ENCODE assay signal across 18 cellular contexts in genomic region chr12:132376464-132376830, GRCh38. TPM values are rescaled to one million over a fixed set of nuclear protein-coding genes. Genes with fewer than 3 reads are reported as not detected.
DNase-seq lines count a peak whose midpoint lies in the region; ATAC-seq and TF ChIP-seq lines count a peak whose summit lies in the region.
"Had no signal": no experiment of that assay in that cellular context is flagged by ENCODE, and none has a peak within 500 bp of the region (broad histone marks: within the 10 kb centered on the region; RNA-seq: fewer than 3 reads in every experiment).

No MANE protein-coding gene starts in this region.

- H3K9me3 ChIP-seq in BLaER1 treated with 17β-estradiol and CSF1 and Interleukin-3, amounts not matched to agents 10 nM and 100 nM (replicated peaks in 1 of 11) = peaks cover 3 to 12% (median 9%) of the 10 kb centered on the region in 11 experiments; a peak in 21 of 22 replicates
- H3K9me3 ChIP-seq in Panc1 (ENCODE audit: control insufficient read depth, insufficient read depth, low read depth, low read length) (no peaks in the 10 kb centered on the region), sigmoid colon (no peaks in the 10 kb centered on the region)

- ATAC-seq in Panc1 (peak; percentile 47; the same call in 1 of the 2 replicates), HG03520 (IDR thresholded peaks at IDR 0.05; ENCODE audit: unreplicated experiment) (no peak), GM18498 (IDR thresholded peaks at IDR 0.05; ENCODE audit: unreplicated experiment) (no peak), esophagus mucosa (no peak)

- peaks cover 11% of the 10 kb centered on the region for H3K9me3 Mint-ChIP-seq in glutamatergic neuron (ENCODE audit: unreplicated experiment)
- H3K9me3 Mint-ChIP-seq: HFFc6 had no signal

- H3K27me3 ChIP-seq in BLaER1 treated with 17β-estradiol and CSF1 and Interleukin-3, amounts not matched to agents 10 nM and 100 nM = peaks cover 24 to 65% (median 51%) of the 10 kb centered on the region in 11 experiments
- H3K27me3 ChIP-seq in Panc1 (ENCODE audit: control insufficient read depth, insufficient read depth, low read length) = peaks cover 19% of the 10 kb centered on the region
- H3K27me3 ChIP-seq in sigmoid colon = peaks cover 27 to 84% (median 68%) of the 10 kb centered on the region in 3 donors

- CTCF ChIA-PET in Panc1 (lab: Charles Lee) = no interaction called here

- no peak overlapping the region for H3K4me3 ChIP-seq in BLaER1 treated with 17β-estradiol and CSF1 and Interleukin-3, amounts not matched to agents 10 nM and 100 nM
- H3K4me3 ChIP-seq in Panc1 (ENCODE audit: low read depth in 2 of 2, low read length in 2 of 2) (no peak overlapping the region), sigmoid colon (no peak overlapping the region)
- H3K4me3 ChIP-seq: A549, GM23338 had no signal

- peaks cover under 1% of the 10 kb centered on the region for H3K36me3 Mint-ChIP-seq in glutamatergic neuron (ENCODE audit: unreplicated experiment)

- in situ Hi-C loops in Panc1 (cut with HindIII; ENCODE audit: low pct_unique_long_range_greater_than_20kb, low sequenced_read_pairs) = no loop called here

- TF ChIP-seq CTCF in Panc1 (IDR thresholded peaks at IDR 0.05) (no peak), glutamatergic neuron (IDR thresholded peaks at IDR 0.05; ENCODE audit: partially characterized antibody, unreplicated experiment) (no peak), sigmoid colon (IDR thresholded peaks at IDR 0.05) (no peak)

- no peak for TF ChIP-seq EP300 in sigmoid colon (IDR thresholded peaks at IDR 0.05)

- POLR2A ChIA-PET in Panc1 (lab: Charles Lee) = no interaction called here

- peaks cover 15% of the 10 kb centered on the region for H3K27me3 Mint-ChIP-seq in glutamatergic neuron (ENCODE audit: unreplicated experiment)

- intact Hi-C loops in Panc1 (cut with micrococcal nuclease; ENCODE audit: unreplicated experiment) = no loop called here
- intact Hi-C loops in sigmoid colon (cut with DNase I) = loop anchor here (10.0 kb wide), 1 partner anchor 102 kb away; no protein-coding TSS in a partner anchor

- peaks cover 7% of the 10 kb centered on the region for H3K4me1 Mint-ChIP-seq in glutamatergic neuron (ENCODE audit: low read depth, unreplicated experiment)
- H3K4me1 Mint-ChIP-seq: CD4-positive, CD25-positive, alpha-beta regulatory T cell had no signal

- BruUV-seq in Panc1 (replicated peaks; lab: Mats Ljungman, UMichigan) = no TSS peak

- WGBS in sigmoid colon, 2 donors = 65 to 67% methylated on average over 10 of the region's 10 CpGs

- H3K9ac ChIP-seq in BLaER1 treated with 17β-estradiol and CSF1 and Interleukin-3, amounts not matched to agents 10 nM and 100 nM = peak overlapping the region in 2 of 11 experiments; percentile 3 to 33; a peak in 2 of 22 replicates

- no peaks in the 10 kb centered on the region for H3K36me3 ChIP-seq in BLaER1 treated with 17β-estradiol and CSF1 and Interleukin-3, amounts not matched to agents 10 nM and 100 nM
- no peaks in the 10 kb centered on the region for H3K36me3 ChIP-seq in Panc1 (ENCODE audit: control insufficient read depth, insufficient read depth, low read length)
- H3K36me3 ChIP-seq in sigmoid colon = no peaks in the 10 kb centered on the region

- H3K4me3 Mint-ChIP-seq in glutamatergic neuron (ENCODE audit: unreplicated experiment) = no peak overlapping the region
- H3K4me3 Mint-ChIP-seq: CD4-positive, CD25-positive, alpha-beta regulatory T cell; GM23338; HFFc6 had no signal

- no peak overlapping the region for H3K27ac Mint-ChIP-seq in glutamatergic neuron (ENCODE audit: unreplicated experiment)
- H3K27ac Mint-ChIP-seq: CD4-positive, CD25-positive, alpha-beta regulatory T cell; GM23338; HFFc6 had no signal

- peaks cover 23 to 50% (median 38%) of the 10 kb centered on the region in 10 experiments for H3K4me1 ChIP-seq in BLaER1 treated with 17β-estradiol and CSF1 and Interleukin-3, amounts not matched to agents 10 nM and 100 nM
- H3K4me1 ChIP-seq in Panc1 (ENCODE audit: control insufficient read depth, insufficient read depth, low read length) (no peaks in the 10 kb centered on the region), sigmoid colon (no peaks in the 10 kb centered on the region)

- H3K4me2 ChIP-seq in BLaER1 treated with 17β-estradiol and CSF1 and Interleukin-3, amounts not matched to agents 10 nM and 100 nM = peak overlapping the region in 10 of 11 experiments; percentile 16 to 85 (median 74); a peak in 18 of 22 replicates
- H3K4me2 ChIP-seq: A549, GM23338 had no signal

- peak overlapping the region in 1 of 11 experiments; percentile 6; a peak in 1 of 22 replicates for H3K27ac ChIP-seq in BLaER1 treated with 17β-estradiol and CSF1 and Interleukin-3, amounts not matched to agents 10 nM and 100 nM
- H3K27ac ChIP-seq in Panc1 (ENCODE audit: low read length) (no peak overlapping the region), sigmoid colon (no peak overlapping the region)
- H3K27ac ChIP-seq: A549, HL-60 had no signal

- H4K20me1 ChIP-seq in BLaER1 treated with 17β-estradiol and CSF1 and Interleukin-3, amounts not matched to agents 10 nM and 100 nM = peaks cover 0 to 3% (median 0%) of the 10 kb centered on the region in 11 experiments; a peak in 1 of 22 replicates

- DNase-seq in Panc1 (ENCODE audit: low read depth, low spot score) (no peak), glutamatergic neuron (peak; percentile 8), sigmoid colon (peak; percentile 44), mucosa of gallbladder (ENCODE audit: low spot score) (no peak)
- DNase-seq: CD4-positive, CD25-positive, alpha-beta regulatory T cell; DMS53; HCEC 1CT; HFFc6; KBM-7 had no signal

- TF ChIP-seq POLR2A in sigmoid colon (IDR thresholded peaks at IDR 0.05) = no peak

RNA-seq across cellular contexts. Expression of gene GALNT9, which starts 47.1 kb away (rescaled TPM):
- total RNA-seq in Panc1 (2021; ENCODE audit: unreplicated experiment) (0.33 TPM), glutamatergic neuron (ENCODE audit: unreplicated experiment) (13.7 TPM), sigmoid colon (1 to 10 TPM in 3 of 4 donors, under 1 TPM in 1; 0.28 to 5.0 (median 3.2) TPM), mucosa of gallbladder (0.12 TPM), esophagus mucosa (not detected)
- 0.67 TPM for polyA plus RNA-seq in Panc1 (2012; ENCODE audit: insufficient read length)
- under 1 TPM in 1 of 3 donors, not detected in 2; 0.45 TPM for polyA plus RNA-seq in sigmoid colon
- total RNA-seq: HFFc6 had no signal
- polyA plus RNA-seq: AG04450, BJ had no signal

Comparison
In these comparisons a context has a peak if more than half of its experiments do, and no peak if none do; other contexts are left out.
1. DNase-seq: peak in glutamatergic neuron (single experiment) and sigmoid colon (single experiment); none in Panc1 (single experiment) and mucosa of gallbladder (single experiment).